ENCODE assay signal across 23 cellular contexts in genomic region chr18:46007165-46007564, GRCh38.
"Had no signal": no experiment of that assay in that cellular context is flagged by ENCODE, and none has a peak within 500 bp of the region (broad histone marks: within the 10 kb centered on the region; RNA-seq: fewer than 3 reads in every experiment).

No MANE protein-coding gene starts in this region.

- H3K4me1 ChIP-seq: esophagus squamous epithelium, gastrocnemius medialis had no signal

- ATAC-seq: gastrocnemius medialis, heart right ventricle, left cardiac atrium, left lung, left ventricle myocardium superior, lower lobe of right lung, mucosa of descending colon had no signal

- H3K9me3 ChIP-seq: gastrocnemius medialis, lower lobe of right lung, mucosa of descending colon had no signal

- H3K27ac ChIP-seq: coronary artery, dorsolateral prefrontal cortex, esophagus squamous epithelium, gastrocnemius medialis, heart right ventricle, lower lobe of right lung had no signal

- DNase-seq: dermis blood vessel endothelial cell; dorsolateral prefrontal cortex; effector CD4-positive, alpha-beta T cell; effector memory CD4-positive, alpha-beta T cell; esophagus squamous epithelium; foreskin fibroblast; foreskin melanocyte; gastrocnemius medialis; glutamatergic neuron; head of caudate nucleus; heart right ventricle; hippocampal formation; left cardiac atrium; left lung; left ventricle myocardium superior; lower lobe of right lung; mesenchymal stem cell; mucosa of descending colon had no signal

- H3K4me3 ChIP-seq: coronary artery, dorsolateral prefrontal cortex, esophagus squamous epithelium, gastrocnemius medialis, heart right ventricle, left lung, lower lobe of right lung, mucosa of descending colon had no signal

- FAIRE-seq: colon, endothelial cell of umbilical vein, islet of Langerhans, keratinocyte had no signal

- H3K27me3 ChIP-seq: esophagus squamous epithelium, gastrocnemius medialis, heart right ventricle, left lung had no signal
